In genomic region chr6:26363882-26364825, GRCh38 we compare ENCODE assay signal across 6 cellular contexts. TPM values are rescaled to one million over a fixed set of nuclear protein-coding genes. Genes with fewer than 3 reads are reported as not detected.
DNase-seq lines count a peak whose midpoint lies in the region; ATAC-seq, FAIRE-seq and TF ChIP-seq lines count a peak whose summit lies in the region.

No MANE protein-coding gene starts in this region.

- no peaks in the 10 kb centered on the region for H3K79me2 ChIP-seq in neural progenitor cell (ENCODE audit: low read depth)

- no peaks in the 10 kb centered on the region for H3K4me1 ChIP-seq in neural progenitor cell

- DNase-seq in H54 (ENCODE audit: insufficient read length, low spot score) (no peak), astrocyte of the spinal cord (ENCODE audit: low read depth, low spot score) (peak; percentile 14), neural progenitor cell (ENCODE audit: low spot score) (no peak), NCI-H2081 treated with DMSO at 0.1 percent for 48 hours (lab: John Stamatoyannopoulos, UW) (no peak), kidney tubule cell (ENCODE audit: low spot score) (no peak)

- peak overlapping the region; percentile 95 for H2AFZ ChIP-seq in neural progenitor cell (replicated peaks)

- no peaks in the 10 kb centered on the region for H3K4me1 Mint-ChIP-seq in neural progenitor cell

- H3K9me3 Mint-ChIP-seq in neural progenitor cell, result no peaks in the 10 kb centered on the region

- in situ Hi-C loops in astrocyte of the spinal cord (cut with HindIII; ENCODE audit: low sequenced_read_pairs), result no loop called here

- H3K9ac ChIP-seq in neural progenitor cell, result no peak overlapping the region

- H3K27me3 ChIP-seq in neural progenitor cell, result no peaks in the 10 kb centered on the region

- H3K27me3 Mint-ChIP-seq in neural progenitor cell (ENCODE audit: insufficient read depth, low read depth), result peaks cover 4% of the 10 kb centered on the region

- no peaks in the 10 kb centered on the region for H3K36me3 Mint-ChIP-seq in neural progenitor cell

- TF ChIP-seq POLR2A in H54 (IDR thresholded peaks at IDR 0.05; ENCODE audit: low read depth, low read length), result no peak

- H4K20me1 ChIP-seq in neural progenitor cell (ENCODE audit: low read depth), result no peaks in the 10 kb centered on the region

- H3K27ac Mint-ChIP-seq in neural progenitor cell, result no peak overlapping the region

- H3K9me3 ChIP-seq in neural progenitor cell (ENCODE audit: low read depth), result no peaks in the 10 kb centered on the region

- no peaks in the 10 kb centered on the region for H3K36me3 ChIP-seq in neural progenitor cell

- H3K4me2 ChIP-seq in neural progenitor cell, result peak overlapping the region; percentile 80

- no peaks in the 10 kb centered on the region for H3F3A ChIP-seq in neural progenitor cell (ENCODE audit: low read depth)

- H3K4me3 Mint-ChIP-seq in neural progenitor cell, result no peak overlapping the region

- ATAC-seq in GM19035 (IDR thresholded peaks at IDR 0.05; ENCODE audit: unreplicated experiment), result no peak

- no peak for TF ChIP-seq CTCF in astrocyte of the spinal cord (IDR thresholded peaks at IDR 0.05; ENCODE audit: low read depth, low read length)
- TF ChIP-seq CTCF in neural progenitor cell (IDR thresholded peaks at IDR 0.05), result no peak

- H3K4me3 ChIP-seq in astrocyte of the spinal cord (ENCODE audit: low read depth, low read length), result peak overlapping the region; percentile 80
- H3K4me3 ChIP-seq in neural progenitor cell, result peak overlapping the region; percentile 67

- H3K27ac ChIP-seq in neural progenitor cell, result no peak overlapping the region

- FAIRE-seq in H54 (lab: Jason Lieb, UNC), result peak; percentile 48

RNA-seq across cellular contexts. Expression of gene BTN3A2, which starts 0.8 kb away (rescaled TPM):
- total RNA-seq in neural progenitor cell (ENCODE audit: low replicate concordance), result 3.2 and 5.9 TPM in 2 replicates

RNA-seq across cellular contexts. Expression of gene BTN2A2, which starts 18.8 kb away (rescaled TPM):
- 28.2 and 30.9 TPM in 2 replicates for total RNA-seq in neural progenitor cell (ENCODE audit: low replicate concordance)

RNA-seq across cellular contexts. Expression of gene BTN3A1, which starts 37.9 kb away (rescaled TPM):
- total RNA-seq in neural progenitor cell (ENCODE audit: low replicate concordance), result 9.7 and 9.8 TPM in 2 replicates
